ENCODE assay signal across 15 cellular contexts in the genomic region with DNA sequence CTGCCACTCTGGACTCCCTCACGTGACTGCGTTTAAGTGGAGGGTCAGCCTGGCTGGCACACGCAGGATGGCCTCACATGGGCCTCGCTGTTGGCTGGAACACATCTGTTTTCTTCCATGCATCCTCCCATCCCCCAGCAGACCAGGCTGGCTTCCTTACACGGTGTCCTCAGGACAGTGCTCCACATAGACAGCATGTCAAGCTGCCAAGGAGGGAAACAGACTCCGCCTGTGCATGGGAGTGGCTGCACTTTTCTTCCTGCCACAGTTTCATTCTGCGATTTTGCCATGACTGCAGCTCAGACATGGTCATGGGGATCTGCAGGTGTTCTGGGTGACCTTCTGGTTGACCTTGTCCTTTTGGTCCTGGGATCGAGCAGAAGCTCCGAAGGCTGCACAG.
"Had no signal": no experiment of that assay in that cellular context is flagged by ENCODE, and none has a peak within 500 bp of the region (broad histone marks: within the 10 kb centered on the region; RNA-seq: fewer than 3 reads in every experiment).

No MANE protein-coding gene starts in this region.

- H2AFZ ChIP-seq: hepatocyte had no signal

- DNase-seq: activated CD4-positive, alpha-beta T cell treated with anti-CD3 and anti-CD28 coated beads, Interleukin-2, amount 50 U/mL, for 4 hours; effector memory CD4-positive, alpha-beta T cell; foreskin fibroblast; mammary epithelial cell; midbrain; right cardiac atrium; stimulated activated CD4-positive, alpha-beta T cell treated with anti-CD3 and anti-CD28 coated beads, Interleukin-4, amount 100 ng/mL, for 4 hours; upper lobe of left lung; WERI-Rb-1 had no signal

- H3K9me3 ChIP-seq: thoracic aorta, upper lobe of left lung had no signal

- FAIRE-seq: bronchial epithelial cell, endothelial cell of umbilical vein had no signal

- H3K4me1 ChIP-seq: upper lobe of left lung had no signal

- H3K36me3 ChIP-seq: thoracic aorta, upper lobe of left lung, WERI-Rb-1 had no signal

- H3K27me3 ChIP-seq: hepatocyte, upper lobe of left lung had no signal

- ATAC-seq: right cardiac atrium; stimulated activated memory B cell treated with anti-CD40 and anti-IgM and Interleukin-4, amounts not matched to agents 10 μg/mL and 1 μg/mL and 100 μg/mL, for 72 hours had no signal

- H3K79me2 ChIP-seq: hepatocyte had no signal

- H3K27ac ChIP-seq: hepatocyte, skin epidermis, thoracic aorta, upper lobe of left lung, WERI-Rb-1 had no signal

- H3K4me2 ChIP-seq: hepatocyte had no signal

- H3K4me3 ChIP-seq: hepatocyte, skin epidermis, thoracic aorta, upper lobe of left lung had no signal
